ENCODE assay signal across 1 cellular context in the genomic region with DNA sequence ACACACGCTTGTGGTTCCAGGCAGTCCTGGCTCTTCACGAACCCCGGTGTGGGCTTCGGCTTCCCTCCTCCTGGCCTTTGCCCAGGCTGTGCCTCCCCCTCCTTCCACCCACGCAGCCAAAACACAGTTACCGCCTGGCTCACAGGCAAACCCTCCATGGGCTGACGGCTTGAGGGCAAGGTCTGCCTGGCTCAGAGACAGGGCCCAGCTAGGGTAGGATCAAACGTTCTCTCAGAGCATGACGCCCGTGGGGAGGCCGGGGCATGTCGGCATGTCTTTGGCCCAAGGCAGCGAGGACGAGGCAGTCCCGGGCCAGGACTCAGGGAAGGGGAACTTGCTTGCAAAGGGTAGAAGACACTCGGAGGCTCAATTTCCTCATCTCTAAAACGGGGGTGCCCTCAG.
TF ChIP-seq lines count a peak whose summit lies in the region.

No MANE protein-coding gene starts in this region.

TF ChIP-seq in HepG2, 621 proteins besides CTCF, POLR2A, EP300 and RAD21 (continued from another document and continues in another):
- TF ChIP-seq ZNF503 (CRISPR knock-in tag; IDR thresholded peaks at IDR 0.05) = no peak
- no peak for TF ChIP-seq ELF4 (CRISPR knock-in tag; IDR thresholded peaks at IDR 0.05; ENCODE audit: borderline replicate concordance)
- no peak for TF ChIP-seq POLR2AphosphoS2 (IDR thresholded peaks at IDR 0.05; ENCODE audit: low read depth, low read length)
- no peak for TF ChIP-seq ZNF672 (CRISPR knock-in tag; IDR thresholded peaks at IDR 0.05)
- no peak for TF ChIP-seq ZNF530 (CRISPR knock-in tag; IDR thresholded peaks at IDR 0.05; ENCODE audit: low read depth)
- no peak for TF ChIP-seq MXD3 (CRISPR knock-in tag; IDR thresholded peaks at IDR 0.05)
- no peak for TF ChIP-seq ZNF432 (CRISPR knock-in tag; IDR thresholded peaks at IDR 0.05; ENCODE audit: borderline replicate concordance)
- TF ChIP-seq DNMT3B (CRISPR knock-in tag; conservative IDR thresholded peaks at IDR 0.05) = no peak
- TF ChIP-seq ZNF235 (CRISPR knock-in tag; IDR thresholded peaks at IDR 0.05; ENCODE audit: borderline replicate concordance) = no peak
- TF ChIP-seq ZNF572 (CRISPR knock-in tag; IDR thresholded peaks at IDR 0.05) = no peak
- TF ChIP-seq ZNF687 (CRISPR knock-in tag; IDR thresholded peaks at IDR 0.05) = peak; percentile 94
- TF ChIP-seq ATF2 (CRISPR knock-in tag; IDR thresholded peaks at IDR 0.05) = no peak; the same call in 1 of the 2 replicates
- TF ChIP-seq ZFY (CRISPR knock-in tag; IDR thresholded peaks at IDR 0.05) = peak; percentile 64; the same call in 1 of the 2 replicates
- TF ChIP-seq MNT (IDR thresholded peaks at IDR 0.05) = no peak
- TF ChIP-seq, protein P1, sequence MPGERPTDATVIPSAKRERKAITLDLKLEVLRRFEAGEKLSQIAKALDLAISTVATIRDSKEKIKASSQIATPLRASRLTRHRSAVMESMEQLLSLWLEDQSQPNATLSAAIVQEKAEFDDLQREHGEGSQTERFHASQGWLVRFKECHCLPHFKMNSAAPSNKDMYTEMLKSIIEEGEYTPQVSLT (CRISPR knock-in tag; IDR thresholded peaks at IDR 0.05; ENCODE audit: borderline replicate concordance, low read depth) = no peak
- 0 out of 2 replicates have a peak, but pooled peaks have one; percentile 45 for TF ChIP-seq MYC (CRISPR knock-in tag; IDR thresholded peaks at IDR 0.05; ENCODE audit: borderline replicate concordance)
- TF ChIP-seq JUNB (CRISPR knock-in tag; IDR thresholded peaks at IDR 0.05; ENCODE audit: borderline replicate concordance) = no peak
- 0 out of 2 replicates have a peak, but pooled peaks have one; percentile 19 for TF ChIP-seq ZNF776 (CRISPR knock-in tag; IDR thresholded peaks at IDR 0.05)
- TF ChIP-seq ARNT2 (CRISPR knock-in tag; IDR thresholded peaks at IDR 0.05; ENCODE audit: low read depth) = no peak
- no peak for TF ChIP-seq ATAD3A (CRISPR knock-in tag; IDR thresholded peaks at IDR 0.05)
- TF ChIP-seq ZBED4 (CRISPR knock-in tag; IDR thresholded peaks at IDR 0.05; ENCODE audit: borderline replicate concordance) = 0 out of 2 replicates have a peak, but pooled peaks have one; percentile 21
- no peak for TF ChIP-seq RARG (CRISPR knock-in tag; IDR thresholded peaks at IDR 0.05; ENCODE audit: low read depth)
- TF ChIP-seq ZSCAN21 (CRISPR knock-in tag; IDR thresholded peaks at IDR 0.05; ENCODE audit: borderline replicate concordance) = no peak
- no peak for TF ChIP-seq CBX5 (CRISPR knock-in tag; IDR thresholded peaks at IDR 0.05; ENCODE audit: borderline replicate concordance)
- TF ChIP-seq SP1 (IDR thresholded peaks at IDR 0.05) = no peak
- no peak for TF ChIP-seq SP1 (CRISPR knock-in tag; IDR thresholded peaks at IDR 0.05)
- no peak for TF ChIP-seq TEAD3 (CRISPR knock-in tag; optimal IDR thresholded peaks at IDR 0.05; ENCODE audit: borderline replicate concordance)
- TF ChIP-seq ZUFSP (CRISPR knock-in tag; IDR thresholded peaks at IDR 0.05; ENCODE audit: borderline replicate concordance) = no peak
- TF ChIP-seq CENPT (CRISPR knock-in tag; IDR thresholded peaks at IDR 0.05; ENCODE audit: low read depth) = no peak
- TF ChIP-seq NKX3-1 (CRISPR knock-in tag; IDR thresholded peaks at IDR 0.05) = no peak
- TF ChIP-seq KLF11 (CRISPR knock-in tag; IDR thresholded peaks at IDR 0.05) = no peak
- TF ChIP-seq NR2F6 (IDR thresholded peaks at IDR 0.05) = no peak
- TF ChIP-seq NR2F6 (CRISPR knock-in tag; IDR thresholded peaks at IDR 0.05) = peak; percentile 34; the same call in 1 of the 2 replicates
- TF ChIP-seq, protein P2, sequence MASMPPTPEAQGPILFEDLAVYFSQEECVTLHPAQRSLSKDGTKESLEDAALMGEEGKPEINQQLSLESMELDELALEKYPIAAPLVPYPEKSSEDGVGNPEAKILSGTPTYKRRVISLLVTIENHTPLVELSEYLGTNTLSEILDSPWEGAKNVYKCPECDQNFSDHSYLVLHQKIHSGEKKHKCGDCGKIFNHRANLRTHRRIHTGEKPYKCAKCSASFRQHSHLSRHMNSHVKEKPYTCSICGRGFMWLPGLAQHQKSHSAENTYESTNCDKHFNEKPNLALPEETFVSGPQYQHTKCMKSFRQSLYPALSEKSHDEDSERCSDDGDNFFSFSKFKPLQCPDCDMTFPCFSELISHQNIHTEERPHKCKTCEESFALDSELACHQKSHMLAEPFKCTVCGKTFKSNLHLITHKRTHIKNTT (CRISPR knock-in tag; IDR thresholded peaks at IDR 0.05) = no peak
- TF ChIP-seq ZNF879 (CRISPR knock-in tag; IDR thresholded peaks at IDR 0.05) = no peak
- peak; percentile 38; the same call in 1 of the 2 replicates for TF ChIP-seq GABPB1 (CRISPR knock-in tag; IDR thresholded peaks at IDR 0.05)
- no peak for TF ChIP-seq FOSL1 (CRISPR knock-in tag; IDR thresholded peaks at IDR 0.05; ENCODE audit: borderline replicate concordance)
- no peak for TF ChIP-seq ZNF337 (CRISPR knock-in tag; IDR thresholded peaks at IDR 0.05; ENCODE audit: borderline replicate concordance, low read depth)
- TF ChIP-seq SKI (IDR thresholded peaks at IDR 0.05; ENCODE audit: partially characterized antibody) = peak; percentile 17
- no peak for TF ChIP-seq ZNF709 (CRISPR knock-in tag; IDR thresholded peaks at IDR 0.05)
- no peak for TF ChIP-seq ZNF660 (CRISPR knock-in tag; IDR thresholded peaks at IDR 0.05; ENCODE audit: borderline replicate concordance, low read depth)
- TF ChIP-seq, protein P3, sequence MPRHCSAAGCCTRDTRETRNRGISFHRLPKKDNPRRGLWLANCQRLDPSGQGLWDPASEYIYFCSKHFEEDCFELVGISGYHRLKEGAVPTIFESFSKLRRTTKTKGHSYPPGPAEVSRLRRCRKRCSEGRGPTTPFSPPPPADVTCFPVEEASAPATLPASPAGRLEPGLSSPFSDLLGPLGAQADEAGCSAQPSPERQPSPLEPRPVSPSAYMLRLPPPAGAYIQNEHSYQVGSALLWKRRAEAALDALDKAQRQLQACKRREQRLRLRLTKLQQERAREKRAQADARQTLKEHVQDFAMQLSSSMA (CRISPR knock-in tag; IDR thresholded peaks at IDR 0.05) = no peak
- TF ChIP-seq ZNF562 (CRISPR knock-in tag; IDR thresholded peaks at IDR 0.05; ENCODE audit: borderline replicate concordance) = no peak
- TF ChIP-seq NCOR1 (IDR thresholded peaks at IDR 0.05; ENCODE audit: borderline replicate concordance, low read length) = no peak
